ENCODE assay signal across 8 cellular contexts in the genomic region with DNA sequence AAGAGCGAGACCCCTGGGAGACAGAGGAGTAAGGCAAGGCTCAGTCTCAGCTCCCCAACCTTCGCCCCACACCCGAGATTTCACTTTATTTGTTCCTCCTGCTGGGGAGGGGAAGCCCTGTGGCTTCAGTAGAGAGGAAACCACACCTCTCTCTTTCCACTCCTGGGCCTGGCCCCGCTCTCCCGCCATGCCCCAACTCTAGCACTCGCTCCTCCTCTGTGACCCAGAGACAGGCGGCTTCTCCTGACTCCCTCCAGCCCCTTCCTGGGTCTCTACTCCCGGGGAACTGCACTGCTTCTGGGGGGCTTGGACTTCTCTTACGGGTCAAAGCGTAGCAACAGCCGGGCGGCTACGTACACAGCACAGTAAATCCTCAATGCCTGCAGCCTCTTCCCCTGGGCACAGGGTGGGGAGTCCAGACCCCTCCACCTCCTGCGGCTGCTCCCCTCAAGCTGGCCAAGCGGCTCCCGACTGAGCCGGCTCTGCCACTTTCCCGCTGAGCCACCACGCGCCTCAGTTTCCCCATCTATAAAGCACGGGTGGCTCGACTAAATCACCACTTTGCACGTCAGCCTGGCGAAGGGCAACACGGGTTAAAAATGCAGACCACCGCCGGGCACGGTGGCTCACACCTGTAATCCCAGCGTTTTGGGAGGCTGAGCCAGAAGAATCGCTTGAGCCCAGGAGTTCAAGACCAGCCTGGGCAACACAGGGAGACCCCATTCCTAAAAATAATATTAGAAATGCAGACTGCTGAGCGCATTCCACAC. TPM values are rescaled to one million over a fixed set of nuclear protein-coding genes. Genes with fewer than 3 reads are reported as not detected.
DNase-seq lines count a peak whose midpoint lies in the region; FAIRE-seq lines count a peak whose summit lies in the region.

No MANE protein-coding gene starts in this region.

- WGBS in mesendoderm (ENCODE audit: extremely low coverage, insufficient coverage, low lambda C conversion rate): no CpG with 5 or more reads among the region's 31 CpGs

- H3K23ac ChIP-seq in mesendoderm (ENCODE audit: low read length): peak overlapping the region; percentile 66

- peak overlapping the region; percentile 96 for H3K56ac ChIP-seq in mesendoderm (ENCODE audit: low read length)

- H3K4me2 ChIP-seq in mesendoderm (ENCODE audit: low read length): peak overlapping the region; percentile 87

- H3K9ac ChIP-seq in mesendoderm (ENCODE audit: low read length): peak overlapping the region; percentile 98

- no peak overlapping the region for H3K4ac ChIP-seq in mesendoderm (ENCODE audit: low read depth, low read length)

- H3K27me3 ChIP-seq in mesendoderm (ENCODE audit: insufficient read depth, low read length, poor library complexity): no peaks in the 10 kb centered on the region

- DNase-seq in SIG-M5 treated with dmso at 0.1 percent for 504 hours (lab: John Stamatoyannopoulos, UW; ENCODE audit: unreplicated experiment) (peak; percentile 65), SIG-M5 (lab: John Stamatoyannopoulos, UW) (no peak), T-helper 9 cell (peak; percentile 53), T47D (ENCODE audit: low read depth in 1 of 2, low spot score in 1 of 2) (peak; percentile 20 to 44), mesendoderm (no peak), T1000 (lab: John Stamatoyannopoulos, UW) (no peak), RCC 7860 (ENCODE audit: low spot score) (no peak)
- peak; percentile 51 for DNase-seq in stimulated activated naive CD4-positive, alpha-beta T cell treated with Interleukin-2 at 50 U/mL for 16 hours (lab: John Stamatoyannopoulos, UW)

- no peak overlapping the region for H2BK5ac ChIP-seq in mesendoderm (ENCODE audit: low read length)

- H4K8ac ChIP-seq in mesendoderm (ENCODE audit: low read depth, low read length): no peak overlapping the region

- H2BK120ac ChIP-seq in mesendoderm (ENCODE audit: low read depth, low read length): no peak overlapping the region

- peaks cover 63% of the 10 kb centered on the region for H3K79me2 ChIP-seq in mesendoderm (ENCODE audit: control insufficient read depth, insufficient read depth, low read length)

- no peaks in the 10 kb centered on the region for H3K36me3 ChIP-seq in mesendoderm (ENCODE audit: control insufficient read depth, insufficient read depth, low read length)

- FAIRE-seq in RCC 7860 (lab: Jason Lieb, UNC): no peak

- H4K5ac ChIP-seq in mesendoderm (ENCODE audit: low read length): no peak overlapping the region

- H2BK15ac ChIP-seq in mesendoderm (replicated peaks; ENCODE audit: low read depth): no peak overlapping the region

- no peak overlapping the region for H3K27ac ChIP-seq in mesendoderm (ENCODE audit: low read depth, low read length)

- H3K4me3 ChIP-seq in mesendoderm (ENCODE audit: low read length): peak overlapping the region; percentile 86

- in situ Hi-C loops in T47D (cut with HindIII; ENCODE audit: low pct_unique_long_range_greater_than_20kb, low sequenced_read_pairs): no loop called here

- peaks cover 2% of the 10 kb centered on the region for H3K4me1 ChIP-seq in mesendoderm (ENCODE audit: control insufficient read depth, low read depth, low read length)

- H2AK5ac ChIP-seq in mesendoderm (ENCODE audit: low read length): no peak overlapping the region

- no peaks in the 10 kb centered on the region for H3K79me1 ChIP-seq in mesendoderm (ENCODE audit: low read length)

- H3K18ac ChIP-seq in mesendoderm (ENCODE audit: low read length): no peak overlapping the region

RNA-seq across cellular contexts. Expression of a gene that starts 1.4 kb away (rescaled TPM):
- 86.4 TPM for polyA plus RNA-seq in mesendoderm (2013, experiment 1 of 2)
- 86.7 TPM for polyA plus RNA-seq in mesendoderm (2013, experiment 2 of 2)

RNA-seq across cellular contexts. Expression of a gene that starts 14.6 kb away (rescaled TPM):
- polyA plus RNA-seq in mesendoderm (2013, experiment 1 of 2): 2.3 TPM
- polyA plus RNA-seq in mesendoderm (2013, experiment 2 of 2): 2.6 TPM

RNA-seq across cellular contexts. Expression of a gene that starts 21.9 kb away (rescaled TPM):
- 0.08 TPM for polyA plus RNA-seq in mesendoderm (2013, experiment 1 of 2)
- polyA plus RNA-seq in mesendoderm (2013, experiment 2 of 2): 0.10 TPM

RNA-seq across cellular contexts. Expression of a gene that starts 28.3 kb away (rescaled TPM):
- polyA plus RNA-seq in mesendoderm (2013, experiment 1 of 2): 71.5 TPM
- 73.0 TPM for polyA plus RNA-seq in mesendoderm (2013, experiment 2 of 2)

RNA-seq across cellular contexts. Expression of a gene that starts 33.6 kb away (rescaled TPM):
- polyA plus RNA-seq in mesendoderm (2013, experiment 1 of 2): 0.04 TPM
- polyA plus RNA-seq in mesendoderm (2013, experiment 2 of 2): not detected

Comparison
In these comparisons a context has a peak if more than half of its experiments do, and no peak if none do; other contexts are left out.
1. DNase-seq: peak in SIG-M5 treated with dmso at 0.1 percent for 504 hours (single experiment), T-helper 9 cell (single experiment), T47D (2 of 2) and stimulated activated naive CD4-positive, alpha-beta T cell treated with Interleukin-2 at 50 U/mL for 16 hours (single experiment); none in SIG-M5 (single experiment), mesendoderm (single experiment), T1000 (single experiment) and RCC 7860 (single experiment).